In the genomic region with DNA sequence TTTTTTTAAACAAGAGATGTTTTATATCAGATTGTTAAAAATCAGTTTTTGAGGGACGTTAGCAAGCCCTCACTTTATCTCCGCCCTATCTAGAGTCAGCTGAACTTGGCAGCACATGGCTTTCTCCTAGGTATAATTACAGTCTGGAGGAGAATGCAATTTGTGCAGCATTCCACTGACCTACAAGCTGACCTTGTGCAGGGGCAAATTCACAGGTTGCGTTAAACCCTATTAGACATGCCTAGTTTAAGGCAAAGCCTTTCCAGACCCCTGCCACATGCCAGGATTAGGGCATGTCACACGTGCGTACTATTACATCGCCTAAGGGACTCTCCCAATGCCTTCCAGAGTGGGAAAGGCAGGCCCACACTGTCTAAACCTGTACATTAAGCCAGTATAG, we compare ENCODE assay signal across 19 cellular contexts.
DNase-seq lines count a peak whose midpoint lies in the region; ATAC-seq and TF ChIP-seq lines count a peak whose summit lies in the region.
"Had no signal": no experiment of that assay in that cellular context is flagged by ENCODE, and none has a peak within 500 bp of the region (broad histone marks: within the 10 kb centered on the region; RNA-seq: fewer than 3 reads in every experiment).

No MANE protein-coding gene starts in this region.

- H3K9me3 Mint-ChIP-seq in chondrocyte (ENCODE audit: low read depth), result no peaks in the 10 kb centered on the region
- H3K9me3 Mint-ChIP-seq: CD8-positive, alpha-beta T cell had no signal

- no peak overlapping the region for H3K4me3 Mint-ChIP-seq in chondrocyte (ENCODE audit: unreplicated experiment)
- H3K4me3 Mint-ChIP-seq: CD8-positive, alpha-beta T cell had no signal

- H3K27me3 ChIP-seq in osteoblast (ENCODE audit: insufficient read depth, low read length), result no peaks in the 10 kb centered on the region
- H3K27me3 ChIP-seq: BLaER1 treated with 17β-estradiol and CSF1 and Interleukin-3, amounts not matched to agents 10 nM and 100 nM had no signal

- H3K4me2 ChIP-seq in osteoblast (ENCODE audit: insufficient read depth, low read length), result no peak overlapping the region
- H3K4me2 ChIP-seq: A549; BLaER1 treated with 17β-estradiol and CSF1 and Interleukin-3, amounts not matched to agents 10 nM and 100 nM had no signal

- peak overlapping the region; percentile 30 for H3K27ac ChIP-seq in osteoblast (ENCODE audit: low read depth, low read length)
- H3K27ac ChIP-seq: A549; BLaER1 treated with 17β-estradiol and CSF1 and Interleukin-3, amounts not matched to agents 10 nM and 100 nM; SK-N-MC had no signal

- no peaks in the 10 kb centered on the region for H4K20me1 ChIP-seq in osteoblast (ENCODE audit: insufficient read depth, low read length)

- peaks cover 24% of the 10 kb centered on the region for H3K4me1 Mint-ChIP-seq in chondrocyte (ENCODE audit: low read depth)

- DNase-seq in Right ventricle myocardium inferior (ENCODE audit: missing footprints) (no peak), cardiac septum (ENCODE audit: low spot score) (no peak), NCI-H2227 (lab: John Stamatoyannopoulos, UW; ENCODE audit: unreplicated experiment) (peak; percentile 14), chondrocyte (ENCODE audit: low spot score) (no peak), osteoblast (ENCODE audit: insufficient read length, low spot score, missing footprints) (no peak), NCI-H2081 (lab: John Stamatoyannopoulos, UW) (no peak), iPS-NIHi11 (ENCODE audit: low spot score) (no peak)
- DNase-seq: CD8-positive, alpha-beta T cell; DMS53; EL; KBM-7; NCI-H1105 treated with DMSO at 0.1 percent for 48 hours; NCI-H1694; NCI-H510A treated with DMSO at 0.1 percent for 48 hours had no signal

- intact Hi-C loops in Right ventricle myocardium inferior (cut with DNase I), result no loop called here
- intact Hi-C loops in cardiac septum (cut with DNase I), result no loop called here

- H3K27me3 Mint-ChIP-seq in chondrocyte (ENCODE audit: low read depth), result no peaks in the 10 kb centered on the region

- no peaks in the 10 kb centered on the region for H3K36me3 ChIP-seq in osteoblast (ENCODE audit: insufficient read depth, low read length)

- no peaks in the 10 kb centered on the region for H3K9me3 ChIP-seq in osteoblast (ENCODE audit: low read depth, low read length)
- H3K9me3 ChIP-seq: A549; BLaER1 treated with 17β-estradiol and CSF1 and Interleukin-3, amounts not matched to agents 10 nM and 100 nM had no signal

- TF ChIP-seq CTCF in chondrocyte (IDR thresholded peaks at IDR 0.05), result no peak
- no peak for TF ChIP-seq CTCF in osteoblast (IDR thresholded peaks at IDR 0.05; ENCODE audit: extremely low read depth, low read depth, low read length)

- ATAC-seq in Right ventricle myocardium inferior, result peak; percentile 39
- ATAC-seq: A549; CD8-positive, alpha-beta T cell; GM12878; Panc1 had no signal

- H2AFZ ChIP-seq in osteoblast (ENCODE audit: low read length), result no peak overlapping the region

- H3K4me3 ChIP-seq in osteoblast (ENCODE audit: insufficient read depth, low read length), result no peak overlapping the region
- H3K4me3 ChIP-seq: A549; BLaER1 treated with 17β-estradiol and CSF1 and Interleukin-3, amounts not matched to agents 10 nM and 100 nM; GM12878; SK-N-MC had no signal

- no peaks in the 10 kb centered on the region for H3K36me3 Mint-ChIP-seq in chondrocyte (ENCODE audit: low read depth)
- H3K36me3 Mint-ChIP-seq: CD8-positive, alpha-beta T cell had no signal

- H3K4me1 ChIP-seq in osteoblast (ENCODE audit: insufficient read depth, low read length), result peaks cover 12% of the 10 kb centered on the region
- H3K4me1 ChIP-seq: A549; BLaER1 treated with 17β-estradiol and CSF1 and Interleukin-3, amounts not matched to agents 10 nM and 100 nM had no signal

- peak overlapping the region; percentile 84 for H3K27ac Mint-ChIP-seq in chondrocyte (ENCODE audit: unreplicated experiment)
- H3K27ac Mint-ChIP-seq: CD8-positive, alpha-beta T cell had no signal

- H3K79me2 ChIP-seq in osteoblast (ENCODE audit: insufficient read depth, low read length), result peaks cover 11% of the 10 kb centered on the region
